ENCODE assay signal across 1 cellular context in the genomic region with DNA sequence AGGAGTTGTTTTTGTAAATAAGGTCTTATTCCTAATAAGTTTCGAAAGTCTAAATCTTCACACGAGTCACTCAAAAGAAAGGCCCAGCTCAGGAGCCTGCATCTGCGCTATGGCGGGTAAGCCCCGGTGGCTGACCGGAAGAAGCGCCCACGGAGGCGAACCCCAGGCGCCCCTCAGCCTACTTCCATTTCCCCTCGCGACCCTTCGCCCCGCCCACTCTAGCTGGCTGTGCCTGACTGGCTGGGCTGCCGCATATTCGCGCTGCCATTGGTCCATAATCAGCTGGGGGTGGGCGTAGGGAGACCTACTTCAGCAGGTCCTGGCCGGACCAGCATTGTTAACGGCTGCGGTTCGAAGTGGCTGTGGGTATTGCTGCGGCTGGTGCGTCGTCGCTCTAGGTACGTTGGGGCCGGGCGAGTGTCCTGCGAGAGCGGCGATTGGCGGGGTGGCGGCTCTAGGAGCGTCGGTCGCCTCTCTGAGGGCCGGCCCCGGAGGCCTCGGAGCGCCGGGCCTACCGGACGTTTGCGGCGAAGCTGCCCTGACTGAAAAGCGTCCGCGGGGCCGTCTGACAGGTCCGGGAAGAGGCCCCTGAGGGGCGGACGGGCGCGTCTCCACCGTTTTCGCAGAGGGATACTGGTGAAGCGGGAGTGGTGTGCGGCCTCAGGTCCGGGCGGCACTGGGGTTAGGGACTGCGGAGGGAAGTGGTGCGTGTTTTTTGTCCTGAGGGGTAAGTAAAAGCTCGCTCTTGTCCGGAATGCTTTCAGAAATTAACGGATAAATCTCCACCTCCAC.
A peak's percentile ranks its signal among the peaks of the same experiment; 100 is the strongest.
TF ChIP-seq lines count a peak whose summit lies in the region.

A gene with protein sequence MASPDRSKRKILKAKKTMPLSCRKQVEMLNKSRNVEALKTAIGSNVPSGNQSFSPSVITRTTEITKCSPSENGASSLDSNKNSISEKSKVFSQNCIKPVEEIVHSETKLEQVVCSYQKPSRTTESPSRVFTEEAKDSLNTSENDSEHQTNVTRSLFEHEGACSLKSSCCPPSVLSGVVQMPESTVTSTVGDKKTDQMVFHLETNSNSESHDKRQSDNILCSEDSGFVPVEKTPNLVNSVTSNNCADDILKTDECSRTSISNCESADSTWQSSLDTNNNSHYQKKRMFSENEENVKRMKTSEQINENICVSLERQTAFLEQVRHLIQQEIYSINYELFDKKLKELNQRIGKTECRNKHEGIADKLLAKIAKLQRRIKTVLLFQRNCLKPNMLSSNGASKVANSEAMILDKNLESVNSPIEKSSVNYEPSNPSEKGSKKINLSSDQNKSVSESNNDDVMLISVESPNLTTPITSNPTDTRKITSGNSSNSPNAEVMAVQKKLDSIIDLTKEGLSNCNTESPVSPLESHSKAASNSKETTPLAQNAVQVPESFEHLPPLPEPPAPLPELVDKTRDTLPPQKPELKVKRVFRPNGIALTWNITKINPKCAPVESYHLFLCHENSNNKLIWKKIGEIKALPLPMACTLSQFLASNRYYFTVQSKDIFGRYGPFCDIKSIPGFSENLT (plus strand): TSS at position 337 of the 792 bp plus-strand sequence. CDS start 44,560 bp downstream, outside the sequence.

TF ChIP-seq in K562, 482 proteins besides CTCF, POLR2A, EP300 and RAD21 (continued from another document and continues in another):
- TF ChIP-seq STAT5A (IDR thresholded peaks at IDR 0.05; ENCODE audit: borderline replicate concordance, low read length), result no peak
- TF ChIP-seq SMAD4 (CRISPR knock-in tag; conservative IDR thresholded peaks at IDR 0.05), result peak; percentile 16; the same call in 1 of the 2 replicates
- TF ChIP-seq ZC3H8 (IDR thresholded peaks at IDR 0.05), result no peak
- TF ChIP-seq HDAC3 (IDR thresholded peaks at IDR 0.05; ENCODE audit: borderline replicate concordance, partially characterized antibody), result peak; percentile 44
- peak; percentile 82 for TF ChIP-seq RBM22 (IDR thresholded peaks at IDR 0.05; ENCODE audit: low read depth, low read length, poor library complexity, severe bottlenecking)
- TF ChIP-seq ZKSCAN8 (CRISPR knock-in tag; IDR thresholded peaks at IDR 0.05), result no peak
- TF ChIP-seq ZNF134 (CRISPR knock-in tag; conservative IDR thresholded peaks at IDR 0.05), result no peak
- TF ChIP-seq RBFOX2 (IDR thresholded peaks at IDR 0.05; ENCODE audit: low read depth, low read length), result peak; percentile 100
- TF ChIP-seq GATAD2A (IDR thresholded peaks at IDR 0.05), result 0 out of 2 replicates have a peak, but pooled peaks have one; percentile 33
- TF ChIP-seq, protein P1, sequence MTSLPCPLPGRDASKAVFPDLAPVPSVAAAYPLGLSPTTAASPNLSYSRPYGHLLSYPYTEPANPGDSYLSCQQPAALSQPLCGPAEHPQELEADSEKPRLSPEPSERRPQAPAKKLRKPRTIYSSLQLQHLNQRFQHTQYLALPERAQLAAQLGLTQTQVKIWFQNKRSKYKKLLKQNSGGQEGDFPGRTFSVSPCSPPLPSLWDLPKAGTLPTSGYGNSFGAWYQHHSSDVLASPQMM (CRISPR knock-in tag; IDR thresholded peaks at IDR 0.05), result no peak
- no peak for TF ChIP-seq BACH1 (tag; IDR thresholded peaks at IDR 0.05)
- TF ChIP-seq ZNF695 (CRISPR knock-in tag; IDR thresholded peaks at IDR 0.05), result no peak
- no peak for TF ChIP-seq HLTF (IDR thresholded peaks at IDR 0.05)
- TF ChIP-seq ILK (tag; IDR thresholded peaks at IDR 0.05; ENCODE audit: borderline replicate concordance, low read depth), result no peak
- 0 out of 2 replicates have a peak, but pooled peaks have one; percentile 53 for TF ChIP-seq NR1H2 (CRISPR knock-in tag; IDR thresholded peaks at IDR 0.05)
- TF ChIP-seq MTF1 (CRISPR knock-in tag; IDR thresholded peaks at IDR 0.05; ENCODE audit: borderline replicate concordance), result no peak
- TF ChIP-seq SIN3A (IDR thresholded peaks at IDR 0.05; ENCODE audit: borderline replicate concordance in 2 of 2, control insufficient read depth in 1 of 2, low read depth in 2 of 2, low read length in 2 of 2), result peak in 1 of 2 experiments; percentile 62; a peak in 3 of 4 replicates
- TF ChIP-seq, protein P2, sequence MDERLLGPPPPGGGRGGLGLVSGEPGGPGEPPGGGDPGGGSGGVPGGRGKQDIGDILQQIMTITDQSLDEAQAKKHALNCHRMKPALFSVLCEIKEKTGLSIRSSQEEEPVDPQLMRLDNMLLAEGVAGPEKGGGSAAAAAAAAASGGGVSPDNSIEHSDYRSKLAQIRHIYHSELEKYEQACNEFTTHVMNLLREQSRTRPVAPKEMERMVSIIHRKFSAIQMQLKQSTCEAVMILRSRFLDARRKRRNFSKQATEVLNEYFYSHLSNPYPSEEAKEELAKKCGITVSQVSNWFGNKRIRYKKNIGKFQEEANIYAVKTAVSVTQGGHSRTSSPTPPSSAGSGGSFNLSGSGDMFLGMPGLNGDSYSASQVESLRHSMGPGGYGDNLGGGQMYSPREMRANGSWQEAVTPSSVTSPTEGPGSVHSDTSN (CRISPR knock-in tag; IDR thresholded peaks at IDR 0.05; ENCODE audit: low read depth), result no peak
- TF ChIP-seq, protein P2 (tag; conservative IDR thresholded peaks at IDR 0.05; ENCODE audit: low read depth), result no peak
- no peak for TF ChIP-seq DPF2 (IDR thresholded peaks at IDR 0.05)
- TF ChIP-seq, protein P3, sequence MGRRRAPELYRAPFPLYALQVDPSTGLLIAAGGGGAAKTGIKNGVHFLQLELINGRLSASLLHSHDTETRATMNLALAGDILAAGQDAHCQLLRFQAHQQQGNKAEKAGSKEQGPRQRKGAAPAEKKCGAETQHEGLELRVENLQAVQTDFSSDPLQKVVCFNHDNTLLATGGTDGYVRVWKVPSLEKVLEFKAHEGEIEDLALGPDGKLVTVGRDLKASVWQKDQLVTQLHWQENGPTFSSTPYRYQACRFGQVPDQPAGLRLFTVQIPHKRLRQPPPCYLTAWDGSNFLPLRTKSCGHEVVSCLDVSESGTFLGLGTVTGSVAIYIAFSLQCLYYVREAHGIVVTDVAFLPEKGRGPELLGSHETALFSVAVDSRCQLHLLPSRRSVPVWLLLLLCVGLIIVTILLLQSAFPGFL (CRISPR knock-in tag; IDR thresholded peaks at IDR 0.05), result no peak
- TF ChIP-seq ZNF23 (CRISPR knock-in tag; IDR thresholded peaks at IDR 0.05), result no peak
- no peak for TF ChIP-seq ZKSCAN3 (CRISPR knock-in tag; IDR thresholded peaks at IDR 0.05)
- peak; percentile 99 for TF ChIP-seq CBX1 (IDR thresholded peaks at IDR 0.05; ENCODE audit: low read depth)
- TF ChIP-seq, protein P4, sequence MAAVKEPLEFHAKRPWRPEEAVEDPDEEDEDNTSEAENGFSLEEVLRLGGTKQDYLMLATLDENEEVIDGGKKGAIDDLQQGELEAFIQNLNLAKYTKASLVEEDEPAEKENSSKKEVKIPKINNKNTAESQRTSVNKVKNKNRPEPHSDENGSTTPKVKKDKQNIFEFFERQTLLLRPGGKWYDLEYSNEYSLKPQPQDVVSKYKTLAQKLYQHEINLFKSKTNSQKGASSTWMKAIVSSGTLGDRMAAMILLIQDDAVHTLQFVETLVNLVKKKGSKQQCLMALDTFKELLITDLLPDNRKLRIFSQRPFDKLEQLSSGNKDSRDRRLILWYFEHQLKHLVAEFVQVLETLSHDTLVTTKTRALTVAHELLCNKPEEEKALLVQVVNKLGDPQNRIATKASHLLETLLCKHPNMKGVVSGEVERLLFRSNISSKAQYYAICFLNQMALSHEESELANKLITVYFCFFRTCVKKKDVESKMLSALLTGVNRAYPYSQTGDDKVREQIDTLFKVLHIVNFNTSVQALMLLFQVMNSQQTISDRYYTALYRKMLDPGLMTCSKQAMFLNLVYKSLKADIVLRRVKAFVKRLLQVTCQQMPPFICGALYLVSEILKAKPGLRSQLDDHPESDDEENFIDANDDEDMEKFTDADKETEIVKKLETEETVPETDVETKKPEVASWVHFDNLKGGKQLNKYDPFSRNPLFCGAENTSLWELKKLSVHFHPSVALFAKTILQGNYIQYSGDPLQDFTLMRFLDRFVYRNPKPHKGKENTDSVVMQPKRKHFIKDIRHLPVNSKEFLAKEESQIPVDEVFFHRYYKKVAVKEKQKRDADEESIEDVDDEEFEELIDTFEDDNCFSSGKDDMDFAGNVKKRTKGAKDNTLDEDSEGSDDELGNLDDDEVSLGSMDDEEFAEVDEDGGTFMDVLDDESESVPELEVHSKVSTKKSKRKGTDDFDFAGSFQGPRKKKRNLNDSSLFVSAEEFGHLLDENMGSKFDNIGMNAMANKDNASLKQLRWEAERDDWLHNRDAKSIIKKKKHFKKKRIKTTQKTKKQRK (IDR thresholded peaks at IDR 0.05; ENCODE audit: borderline replicate concordance, low read depth, low read length), result no peak
- no peak for TF ChIP-seq CHD4 (IDR thresholded peaks at IDR 0.05; ENCODE audit: insufficient read depth, insufficient replicate concordance, low read depth, low read length, poor library complexity, severe bottlenecking)
- no peak for TF ChIP-seq EWSR1 (IDR thresholded peaks at IDR 0.05; ENCODE audit: borderline replicate concordance, low read depth, partially characterized antibody)
- TF ChIP-seq, protein P5, sequence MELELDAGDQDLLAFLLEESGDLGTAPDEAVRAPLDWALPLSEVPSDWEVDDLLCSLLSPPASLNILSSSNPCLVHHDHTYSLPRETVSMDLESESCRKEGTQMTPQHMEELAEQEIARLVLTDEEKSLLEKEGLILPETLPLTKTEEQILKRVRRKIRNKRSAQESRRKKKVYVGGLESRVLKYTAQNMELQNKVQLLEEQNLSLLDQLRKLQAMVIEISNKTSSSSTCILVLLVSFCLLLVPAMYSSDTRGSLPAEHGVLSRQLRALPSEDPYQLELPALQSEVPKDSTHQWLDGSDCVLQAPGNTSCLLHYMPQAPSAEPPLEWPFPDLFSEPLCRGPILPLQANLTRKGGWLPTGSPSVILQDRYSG (tag; conservative IDR thresholded peaks at IDR 0.05; ENCODE audit: low read depth), result no peak
- TF ChIP-seq, protein P6, sequence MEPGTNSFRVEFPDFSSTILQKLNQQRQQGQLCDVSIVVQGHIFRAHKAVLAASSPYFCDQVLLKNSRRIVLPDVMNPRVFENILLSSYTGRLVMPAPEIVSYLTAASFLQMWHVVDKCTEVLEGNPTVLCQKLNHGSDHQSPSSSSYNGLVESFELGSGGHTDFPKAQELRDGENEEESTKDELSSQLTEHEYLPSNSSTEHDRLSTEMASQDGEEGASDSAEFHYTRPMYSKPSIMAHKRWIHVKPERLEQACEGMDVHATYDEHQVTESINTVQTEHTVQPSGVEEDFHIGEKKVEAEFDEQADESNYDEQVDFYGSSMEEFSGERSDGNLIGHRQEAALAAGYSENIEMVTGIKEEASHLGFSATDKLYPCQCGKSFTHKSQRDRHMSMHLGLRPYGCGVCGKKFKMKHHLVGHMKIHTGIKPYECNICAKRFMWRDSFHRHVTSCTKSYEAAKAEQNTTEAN (CRISPR knock-in tag; IDR thresholded peaks at IDR 0.05), result no peak
- no peak for TF ChIP-seq E2F3 (CRISPR knock-in tag; IDR thresholded peaks at IDR 0.05)
- TF ChIP-seq ZNF174 (CRISPR knock-in tag; IDR thresholded peaks at IDR 0.05), result no peak
- TF ChIP-seq BCOR (IDR thresholded peaks at IDR 0.05), result peak; percentile 63; the same call in 1 of the 2 replicates
- no peak for TF ChIP-seq JUN (IDR thresholded peaks at IDR 0.05; ENCODE audit: borderline replicate concordance, low read depth, low read length)
- no peak for TF ChIP-seq JUN (CRISPR knock-in tag; IDR thresholded peaks at IDR 0.05; ENCODE audit: borderline replicate concordance)
- no peak for TF ChIP-seq SMARCA5 (IDR thresholded peaks at IDR 0.05)
- TF ChIP-seq NBN (IDR thresholded peaks at IDR 0.05; ENCODE audit: low read depth), result no peak
- no peak for TF ChIP-seq MEF2D (tag; conservative IDR thresholded peaks at IDR 0.05; ENCODE audit: low read depth)
- peak; percentile 39; the same call in 1 of the 2 replicates for TF ChIP-seq ZNF644 (tag; IDR thresholded peaks at IDR 0.05; ENCODE audit: low read depth)
- TF ChIP-seq, protein P7, sequence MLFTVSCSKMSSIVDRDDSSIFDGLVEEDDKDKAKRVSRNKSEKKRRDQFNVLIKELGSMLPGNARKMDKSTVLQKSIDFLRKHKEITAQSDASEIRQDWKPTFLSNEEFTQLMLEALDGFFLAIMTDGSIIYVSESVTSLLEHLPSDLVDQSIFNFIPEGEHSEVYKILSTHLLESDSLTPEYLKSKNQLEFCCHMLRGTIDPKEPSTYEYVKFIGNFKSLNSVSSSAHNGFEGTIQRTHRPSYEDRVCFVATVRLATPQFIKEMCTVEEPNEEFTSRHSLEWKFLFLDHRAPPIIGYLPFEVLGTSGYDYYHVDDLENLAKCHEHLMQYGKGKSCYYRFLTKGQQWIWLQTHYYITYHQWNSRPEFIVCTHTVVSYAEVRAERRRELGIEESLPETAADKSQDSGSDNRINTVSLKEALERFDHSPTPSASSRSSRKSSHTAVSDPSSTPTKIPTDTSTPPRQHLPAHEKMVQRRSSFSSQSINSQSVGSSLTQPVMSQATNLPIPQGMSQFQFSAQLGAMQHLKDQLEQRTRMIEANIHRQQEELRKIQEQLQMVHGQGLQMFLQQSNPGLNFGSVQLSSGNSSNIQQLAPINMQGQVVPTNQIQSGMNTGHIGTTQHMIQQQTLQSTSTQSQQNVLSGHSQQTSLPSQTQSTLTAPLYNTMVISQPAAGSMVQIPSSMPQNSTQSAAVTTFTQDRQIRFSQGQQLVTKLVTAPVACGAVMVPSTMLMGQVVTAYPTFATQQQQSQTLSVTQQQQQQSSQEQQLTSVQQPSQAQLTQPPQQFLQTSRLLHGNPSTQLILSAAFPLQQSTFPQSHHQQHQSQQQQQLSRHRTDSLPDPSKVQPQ (CRISPR knock-in tag; IDR thresholded peaks at IDR 0.05; ENCODE audit: borderline replicate concordance), result no peak
- no peak for TF ChIP-seq ZNF239 (CRISPR knock-in tag; IDR thresholded peaks at IDR 0.05)
- TF ChIP-seq ZNF507 (tag; conservative IDR thresholded peaks at IDR 0.05), result no peak
- peak; percentile 35; the same call in 1 of the 2 replicates for TF ChIP-seq MXI1 (IDR thresholded peaks at IDR 0.05; ENCODE audit: low read depth, low read length)
- TF ChIP-seq, protein P8, sequence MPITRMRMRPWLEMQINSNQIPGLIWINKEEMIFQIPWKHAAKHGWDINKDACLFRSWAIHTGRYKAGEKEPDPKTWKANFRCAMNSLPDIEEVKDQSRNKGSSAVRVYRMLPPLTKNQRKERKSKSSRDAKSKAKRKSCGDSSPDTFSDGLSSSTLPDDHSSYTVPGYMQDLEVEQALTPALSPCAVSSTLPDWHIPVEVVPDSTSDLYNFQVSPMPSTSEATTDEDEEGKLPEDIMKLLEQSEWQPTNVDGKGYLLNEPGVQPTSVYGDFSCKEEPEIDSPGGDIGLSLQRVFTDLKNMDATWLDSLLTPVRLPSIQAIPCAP (CRISPR knock-in tag; IDR thresholded peaks at IDR 0.05; ENCODE audit: borderline replicate concordance), result no peak
